35 cellular contexts compared by ENCODE assay signal in the genomic region with DNA sequence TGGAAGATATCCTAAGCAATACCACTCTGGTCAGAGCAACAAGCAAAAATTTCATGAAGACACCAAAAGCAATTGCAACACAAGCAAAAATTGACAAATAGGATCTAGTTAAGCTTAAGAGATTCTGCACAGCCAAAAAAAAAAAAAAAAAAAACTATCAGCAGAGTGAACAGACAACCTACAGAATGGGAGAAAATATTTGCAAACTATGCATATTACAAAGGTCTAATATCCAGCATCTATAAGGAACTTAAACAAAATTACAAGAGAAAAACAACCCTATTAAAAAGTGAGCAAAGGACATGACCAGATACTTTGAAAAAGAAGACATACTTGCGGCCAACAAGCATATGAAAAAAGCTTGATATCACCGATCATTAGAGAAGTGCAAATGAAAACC.
"Had no signal": no experiment of that assay in that cellular context is flagged by ENCODE, and none has a peak within 500 bp of the region (broad histone marks: within the 10 kb centered on the region; RNA-seq: fewer than 3 reads in every experiment).

No MANE protein-coding gene starts in this region.

- H3K36me3 ChIP-seq: MG63 had no signal

- H3K27me3 ChIP-seq: MG63 had no signal

- DNase-seq: Karpas-422, Kasumi-1, MG63, MM.1S, MV-4-11, NCI-H1048, NCI-H1092, NCI-H1092 treated with DMSO at 0.1 percent for 48 hours, NCI-H1105, NCI-H1105 treated with DMSO at 0.1 percent for 48 hours, NCI-H1417, NCI-H1417 treated with DMSO at 0.1 percent for 48 hours, NCI-H1436, NCI-H1436 treated with DMSO at 0.1 percent for 48 hours, NCI-H146, NCI-H1694, NCI-H1694 treated with DMSO at 0.1 percent for 48 hours, NCI-H187, NCI-H187 treated with DMSO at 0.1 percent for 48 hours, NCI-H1930, NCI-H2029, NCI-H2029 treated with DMSO at 0.1 percent for 48 hours, NCI-H2081, NCI-H2081 treated with DMSO at 0.1 percent for 48 hours, NCI-H2107, NCI-H2171, NCI-H2171 treated with DMSO at 0.1 percent for 48 hours, NCI-H2227 treated with DMSO at 0.1 percent for 48 hours, NCI-H226, NCI-H345, NCI-H446, NCI-H446 treated with DMSO at 0.1 percent for 48 hours, NCI-H510A, NCI-H510A treated with DMSO at 0.1 percent for 48 hours, NCI-H524 had no signal

- H3K4me3 ChIP-seq: MG63 had no signal
